In genomic region chr2:43174368-43175186, GRCh38 we compare ENCODE assay signal across 9 cellular contexts.
DNase-seq lines count a peak whose midpoint lies in the region; ATAC-seq and TF ChIP-seq lines count a peak whose summit lies in the region.
"Had no signal": no experiment of that assay in that cellular context is flagged by ENCODE, and none has a peak within 500 bp of the region (broad histone marks: within the 10 kb centered on the region; RNA-seq: fewer than 3 reads in every experiment).

No MANE protein-coding gene starts in this region.

- no peak for TF ChIP-seq CTCF in coronary artery (IDR thresholded peaks at IDR 0.05)

- DNase-seq in SKM-1 treated with dmso at 0.1 percent for 144 hours (lab: John Stamatoyannopoulos, UW; ENCODE audit: unreplicated experiment) (peak; percentile 64), SKM-1 (lab: John Stamatoyannopoulos, UW; ENCODE audit: unreplicated experiment) (no peak), activated T-cell treated with anti-CD3 and anti-CD28 coated beads for 48 hours (ENCODE audit: low read depth) (peak; percentile 65), DMS79 (lab: John Stamatoyannopoulos, UW) (no peak), coronary artery (ENCODE audit: low spot score) (no peak)
- DNase-seq in stimulated activated CD8-positive, alpha-beta memory T cell treated with anti-CD3 and anti-CD28 coated beads, Interleukin-2, amount 100 ng/mL, for 1 hour (ENCODE audit: low read depth in 2 of 2) = peak; percentile 31 to 47

- no peaks in the 10 kb centered on the region for H3K27me3 ChIP-seq in layer of hippocampus (ENCODE audit: control insufficient read depth, insufficient read depth, low read length)
- H3K27me3 ChIP-seq: tibial artery had no signal

- H3K27ac ChIP-seq in layer of hippocampus (ENCODE audit: low read depth, low read length) (peak overlapping the region; percentile 57), coronary artery (peak overlapping the region in 1 of 2 donors; percentile 63)

- ATAC-seq in HG03575 (IDR thresholded peaks at IDR 0.05; ENCODE audit: extremely low read depth, insufficient number of reproducible peaks, low FRiP score, unreplicated experiment) = peak; percentile 91

- no peak overlapping the region for H3K4me3 ChIP-seq in coronary artery
- H3K4me3 ChIP-seq: tibial artery had no signal

Comparison
In these comparisons a context has a peak if more than half of its experiments do, and no peak if none do; other contexts are left out.
1. DNase-seq: peak in SKM-1 treated with dmso at 0.1 percent for 144 hours (single experiment), activated T-cell treated with anti-CD3 and anti-CD28 coated beads for 48 hours (single experiment) and stimulated activated CD8-positive, alpha-beta memory T cell treated with anti-CD3 and anti-CD28 coated beads, Interleukin-2, amount 100 ng/mL, for 1 hour (2 of 2); none in SKM-1 (single experiment), DMS79 (single experiment) and coronary artery (single experiment).